ENCODE assay signal across 10 cellular contexts in the genomic region with DNA sequence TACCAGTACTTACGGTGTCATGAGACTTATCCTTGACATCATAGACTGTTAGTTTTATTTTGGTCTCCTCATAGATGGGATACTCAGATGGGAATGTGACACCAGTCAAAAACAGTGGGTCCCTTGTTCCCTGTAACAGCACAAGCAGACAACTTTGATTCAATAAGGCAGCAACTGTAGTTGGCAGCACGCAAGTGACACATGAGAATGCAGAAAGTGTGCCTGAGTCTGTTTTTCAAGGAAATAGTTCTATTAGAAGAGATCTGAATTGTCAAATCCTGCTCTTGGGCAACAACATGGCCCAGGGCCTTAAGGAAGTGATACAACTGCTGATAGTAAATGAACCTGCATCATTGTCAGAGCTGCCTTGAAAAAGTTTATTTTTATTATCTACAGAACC.
DNase-seq lines count a peak whose midpoint lies in the region; ATAC-seq, FAIRE-seq and TF ChIP-seq lines count a peak whose summit lies in the region.
"Had no signal": no experiment of that assay in that cellular context is flagged by ENCODE, and none has a peak within 500 bp of the region (broad histone marks: within the 10 kb centered on the region; RNA-seq: fewer than 3 reads in every experiment).

No MANE protein-coding gene starts in this region.

- H3K79me2 ChIP-seq in Karpas-422 (ENCODE audit: low read length): no peaks in the 10 kb centered on the region

- intact Hi-C loops in MCF 10A (cut with micrococcal nuclease): loop anchor here (1.0 kb wide), 1 partner anchor 317 kb away; no protein-coding TSS in a partner anchor
- intact Hi-C loops in naive thymus-derived CD4-positive, alpha-beta T cell (cut with micrococcal nuclease): loop anchor here in 1 of 2 donors (5.0 to 10.0 kb wide), 3 partner anchors 121 to 1112 kb away; a partner anchor contains a TSS

- H3K27me3 ChIP-seq in naive thymus-derived CD4-positive, alpha-beta T cell (ENCODE audit: control insufficient read depth in 2 of 2, insufficient read depth in 2 of 2, low read length in 2 of 2): no peaks in the 10 kb centered on the region
- no peaks in the 10 kb centered on the region for H3K27me3 ChIP-seq in Karpas-422 (ENCODE audit: low read length)

- peaks cover 36 to 47% of the 10 kb centered on the region in 2 donors for H3K4me1 ChIP-seq in naive thymus-derived CD4-positive, alpha-beta T cell (ENCODE audit: control insufficient read depth in 2 of 2, insufficient read depth in 2 of 2, low read length in 2 of 2)
- peaks cover 3% of the 10 kb centered on the region; the same call in 1 of the 2 replicates for H3K4me1 ChIP-seq in Karpas-422 (ENCODE audit: low read length)

- H3K27me3 Mint-ChIP-seq in MCF 10A (ENCODE audit: insufficient read depth, unreplicated experiment): no peaks in the 10 kb centered on the region
- no peaks in the 10 kb centered on the region for H3K27me3 Mint-ChIP-seq in naive thymus-derived CD4-positive, alpha-beta T cell

- H3K4me3 ChIP-seq in naive thymus-derived CD4-positive, alpha-beta T cell (ENCODE audit: low read length): peak overlapping the region; percentile 69
- H3K4me3 ChIP-seq in Karpas-422 (ENCODE audit: low read length): no peak overlapping the region

- CTCF ChIA-PET in MCF 10A (lab: Yijun Ruan, JAX): interaction anchor here (0.6 to 1.3 kb wide), 3 partner anchors 10 to 394 kb away, joined by 3 to 7 read pairs (median 3); no protein-coding TSS in a partner anchor
- CTCF ChIA-PET in naive thymus-derived CD4-positive, alpha-beta T cell (lab: Charles Lee): interaction anchor here (0.9 to 1.5 kb wide), 5 partner anchors 24 to 164 kb away, joined by 3 to 6 read pairs (median 5); no protein-coding TSS in a partner anchor

- TF ChIP-seq POLR2A in GM12891 (IDR thresholded peaks at IDR 0.05; ENCODE audit: low read depth, low read length): no peak

- peak overlapping the region; percentile 80 for H3K4me3 Mint-ChIP-seq in MCF 10A (ENCODE audit: unreplicated experiment)
- H3K4me3 Mint-ChIP-seq in naive thymus-derived CD4-positive, alpha-beta T cell: peak overlapping the region; percentile 82 to 96 (median 91)

- H3K4me2 ChIP-seq in Karpas-422 (ENCODE audit: low read depth, low read length, poor library complexity, severe bottlenecking): no peak overlapping the region

- peaks cover 6% of the 10 kb centered on the region for H3K36me3 Mint-ChIP-seq in MCF 10A (ENCODE audit: insufficient read depth, unreplicated experiment)
- peaks cover 0 to 34% (median 30%) of the 10 kb centered on the region in 5 donors for H3K36me3 Mint-ChIP-seq in naive thymus-derived CD4-positive, alpha-beta T cell

- no peak overlapping the region for H3K9ac ChIP-seq in Karpas-422 (ENCODE audit: low read length)

- FAIRE-seq in GM12891 (lab: Jason Lieb, UNC): no peak

- H3K36me3 ChIP-seq in naive thymus-derived CD4-positive, alpha-beta T cell (ENCODE audit: control insufficient read depth in 2 of 3, insufficient read depth in 3 of 3, low read length in 3 of 3): no peaks in the 10 kb centered on the region
- H3K36me3 ChIP-seq in Karpas-422 (ENCODE audit: insufficient read depth, low read length): no peaks in the 10 kb centered on the region

- no TSS peak for BruUV-seq in MCF 10A (replicated peaks; lab: Mats Ljungman, UMichigan)

- H3K9me3 Mint-ChIP-seq in MCF 10A (ENCODE audit: unreplicated experiment): no peaks in the 10 kb centered on the region
- peaks cover 0 to 1% (median 0%) of the 10 kb centered on the region in 11 donors for H3K9me3 Mint-ChIP-seq in naive thymus-derived CD4-positive, alpha-beta T cell

- H4K20me1 ChIP-seq in Karpas-422 (ENCODE audit: insufficient read depth, low read depth, low read length): no peaks in the 10 kb centered on the region

- H2AFZ ChIP-seq in Karpas-422 (ENCODE audit: low read length): no peak overlapping the region

- ATAC-seq in naive thymus-derived CD4-positive, alpha-beta T cell: no peak

- H3K4me1 Mint-ChIP-seq in MCF 10A (ENCODE audit: insufficient read depth, unreplicated experiment): peaks cover 50% of the 10 kb centered on the region
- H3K4me1 Mint-ChIP-seq in naive thymus-derived CD4-positive, alpha-beta T cell: peaks cover 30 to 78% (median 67%) of the 10 kb centered on the region in 7 donors

- no peaks in the 10 kb centered on the region for H3K9me3 ChIP-seq in naive thymus-derived CD4-positive, alpha-beta T cell (ENCODE audit: control insufficient read depth in 2 of 3, low read length in 3 of 3)
- H3K9me3 ChIP-seq in Karpas-422 (ENCODE audit: low read length): no peaks in the 10 kb centered on the region

- peak overlapping the region; percentile 68 for H3K27ac Mint-ChIP-seq in MCF 10A (ENCODE audit: low read depth, unreplicated experiment)
- H3K27ac Mint-ChIP-seq in naive thymus-derived CD4-positive, alpha-beta T cell: peak overlapping the region; percentile 83 to 100 (median 93)

- peak overlapping the region; percentile 82 for H3K27ac ChIP-seq in naive thymus-derived CD4-positive, alpha-beta T cell (ENCODE audit: low read depth, low read length)
- no peak overlapping the region for H3K27ac ChIP-seq in Karpas-422 (ENCODE audit: low read length)

- POLR2A ChIA-PET in MCF 10A (lab: Yijun Ruan, JAX): interaction anchor here (0.6 to 5.8 kb wide), 10 partner anchors 11 to 551 kb away, joined by 3 to 48 read pairs (median 4); no protein-coding TSS in a partner anchor
- POLR2A ChIA-PET in naive thymus-derived CD4-positive, alpha-beta T cell (lab: Charles Lee): interaction anchor here (0.7 to 5.5 kb wide), 9 partner anchors 10 to 164 kb away, joined by 3 to 89 read pairs (median 7); no protein-coding TSS in a partner anchor

- no peaks in the 10 kb centered on the region for H3K9me2 ChIP-seq in Karpas-422 (replicated peaks; ENCODE audit: insufficient read depth, low read length)

- peak; percentile 31 for DNase-seq in Ammon's horn (ENCODE audit: low spot score)
- DNase-seq in NOMO-1 treated with dmso at 0.1 percent for 144 hours (lab: John Stamatoyannopoulos, UW; ENCODE audit: unreplicated experiment): peak; percentile 22
- peak; percentile 72 for DNase-seq in MCF 10A (ENCODE audit: unreplicated experiment)
- no peak for DNase-seq in naive thymus-derived CD4-positive, alpha-beta T cell
- no peak for DNase-seq in Karpas-422
- no peak for DNase-seq in NCI-H1930 (lab: John Stamatoyannopoulos, UW)
- no peak for DNase-seq in GM12891 (ENCODE audit: insufficient read length, low spot score)
- DNase-seq in NCI-H774 (lab: John Stamatoyannopoulos, UW): no peak
- DNase-seq: cortex of kidney, mesendoderm had no signal

- no peak for TF ChIP-seq CTCF in MCF 10A (IDR thresholded peaks at IDR 0.05; ENCODE audit: unreplicated experiment)

TF ChIP-seq in GM12891, 5 proteins besides CTCF, POLR2A, EP300 and RAD21:
- no peak for TF ChIP-seq POLR2AphosphoS5 (IDR thresholded peaks at IDR 0.05; ENCODE audit: low read depth, low read length)
- TF ChIP-seq PAX5 (IDR thresholded peaks at IDR 0.05; ENCODE audit: insufficient read depth, low read length, severe bottlenecking): no peak
- TF ChIP-seq SPI1 (IDR thresholded peaks at IDR 0.05; ENCODE audit: low read depth, low read length): no peak
- TF ChIP-seq POU2F2 (IDR thresholded peaks at IDR 0.05; ENCODE audit: low read depth, low read length): no peak
- no peak for TF ChIP-seq TAF1 (IDR thresholded peaks at IDR 0.05; ENCODE audit: low read depth, low read length)

Comparison
In these comparisons a context has a peak if more than half of its experiments do, and no peak if none do; other contexts are left out.
1. DNase-seq: peak in Ammon's horn (single experiment), NOMO-1 treated with dmso at 0.1 percent for 144 hours (single experiment) and MCF 10A (single experiment); none in naive thymus-derived CD4-positive, alpha-beta T cell (0 of 9), Karpas-422 (single experiment), NCI-H1930 (0 of 2), GM12891 (single experiment) and NCI-H774 (single experiment).